ENCODE assay signal across 33 cellular contexts in genomic region chr1:1256956-1257871, GRCh38. TPM values are rescaled to one million over a fixed set of nuclear protein-coding genes. Genes with fewer than 3 reads are reported as not detected.
DNase-seq lines count a peak whose midpoint lies in the region; ATAC-seq, FAIRE-seq and TF ChIP-seq lines count a peak whose summit lies in the region.
"Had no signal": no experiment of that assay in that cellular context is flagged by ENCODE, and none has a peak within 500 bp of the region (broad histone marks: within the 10 kb centered on the region; RNA-seq: fewer than 3 reads in every experiment).

No MANE protein-coding gene starts in this region.

- in situ Hi-C loops in HepG2 (cut with HindIII; ENCODE audit: extremely low pct_ligation_motif_present, low pct_unique_long_range_greater_than_20kb), result no loop called here
- in situ Hi-C loops in brain microvascular endothelial cell (cut with HindIII; ENCODE audit: low pct_ligation_motif_present, low sequenced_read_pairs), result no loop called here

- H3K27ac ChIP-seq in HEK293 (ENCODE audit: extremely low read depth, low read depth, low read length) (no peak overlapping the region), HepG2 (ENCODE audit: extremely low read length, insufficient read depth, low read length) (no peak overlapping the region), brain microvascular endothelial cell (no peak overlapping the region), dorsolateral prefrontal cortex (no peak overlapping the region)
- H3K27ac ChIP-seq in CD4-positive, alpha-beta T cell (ENCODE audit: low read depth, low read length), result no peak overlapping the region
- H3K27ac ChIP-seq: esophagus muscularis mucosa, GM23248, heart right ventricle, right lobe of liver, upper lobe of right lung, VCaP had no signal

- no peak for TF ChIP-seq POLR2A in HepG2 (IDR thresholded peaks at IDR 0.05; ENCODE audit: insufficient read depth in 1 of 2, low read depth in 2 of 2, low read length in 2 of 2)

- H3K4me1 Mint-ChIP-seq in Caco-2 (ENCODE audit: low read depth, unreplicated experiment) (no peaks in the 10 kb centered on the region), WTC11 (peaks cover 15% of the 10 kb centered on the region)
- H3K4me1 Mint-ChIP-seq in CD4-positive, alpha-beta T cell (ENCODE audit: low read depth), result peaks cover 13% of the 10 kb centered on the region

- no peak overlapping the region for H3K4me2 ChIP-seq in HepG2 (ENCODE audit: low read depth, low read length)

- H3K4me3 ChIP-seq in Caco-2 (ENCODE audit: low read depth, low read length) (no peak overlapping the region), HEK293 (ENCODE audit: low read depth, low read length) (no peak overlapping the region), HepG2 (replicated peaks in 1 of 3; ENCODE audit: insufficient read depth in 1 of 3, low read depth in 2 of 3, low read length in 3 of 3) (no peak overlapping the region), brain microvascular endothelial cell (ENCODE audit: low read depth, low read length) (no peak overlapping the region), dorsolateral prefrontal cortex (no peak overlapping the region)
- H3K4me3 ChIP-seq: esophagus muscularis mucosa, GM23248, heart right ventricle, MG63, right lobe of liver, upper lobe of right lung had no signal

- WGBS in HepG2 (ENCODE audit: low lambda C conversion rate), result 95% methylated on average over 24 of the region's 31 CpGs

- intact Hi-C loops in Caco-2 (cut with micrococcal nuclease; ENCODE audit: unreplicated experiment), result no loop called here
- intact Hi-C loops in HepG2 (cut with micrococcal nuclease; ENCODE audit: unreplicated experiment), result no loop called here
- intact Hi-C loops in CD4-positive, alpha-beta T cell (cut with DNase I, micrococcal nuclease), result no loop called here
- intact Hi-C loops in dorsolateral prefrontal cortex (cut with DNase I), result no loop called here

- H3K9me3 ChIP-seq in Caco-2 (no peaks in the 10 kb centered on the region), HEK293 (ENCODE audit: control insufficient read depth, insufficient read depth, low read depth, low read length) (no peaks in the 10 kb centered on the region), HepG2 (ENCODE audit: low read length) (no peaks in the 10 kb centered on the region)
- H3K9me3 ChIP-seq in CD4-positive, alpha-beta T cell (ENCODE audit: control insufficient read depth, low read length), result no peaks in the 10 kb centered on the region
- H3K9me3 ChIP-seq: esophagus muscularis mucosa, heart right ventricle, MG63, right lobe of liver, upper lobe of right lung had no signal

- TF ChIP-seq EP300 in HepG2 (IDR thresholded peaks at IDR 0.05; ENCODE audit: low read depth in 2 of 2, low read length in 2 of 2) (no peak), HepG2 (CRISPR knock-in tag; IDR thresholded peaks at IDR 0.05; ENCODE audit: borderline replicate concordance) (no peak)

- no peak overlapping the region for H2AFZ ChIP-seq in HepG2 (ENCODE audit: low read length)
- H2AFZ ChIP-seq: GM23248 had no signal

- H3K9me3 Mint-ChIP-seq in Caco-2 (ENCODE audit: unreplicated experiment), result no peaks in the 10 kb centered on the region
- H3K9me3 Mint-ChIP-seq in WTC11, result no peaks in the 10 kb centered on the region
- no peaks in the 10 kb centered on the region for H3K9me3 Mint-ChIP-seq in CD4-positive, alpha-beta T cell
- H3K9me3 Mint-ChIP-seq: activated naive CD4-positive, alpha-beta T cell treated with anti-CD3 and anti-CD28 coated beads, Interleukin-2, amount 10 ng/mL, durations not matched to agents 7 days and 5 days had no signal

- TF ChIP-seq RAD21 in HepG2 (CRISPR knock-in tag; IDR thresholded peaks at IDR 0.05), result no peak

- CTCF ChIA-PET in Caco-2 (lab: Charles Lee) (interaction anchor here (0.5 kb wide), 1 partner anchor 16 kb away, joined by 3 read pairs; no protein-coding TSS in a partner anchor), HEK293 (lab: Yijun Ruan, JAX) (interaction anchor here (0.6 to 0.7 kb wide), 2 partner anchors 10 to 34 kb away, joined by 3 read pairs; no protein-coding TSS in a partner anchor), WTC11 (lab: Charles Lee) (interaction anchor here (0.6 to 2.5 kb wide), 6 partner anchors 28 to 173 kb away, joined by 3 to 7 read pairs (median 4); no protein-coding TSS in a partner anchor), HepG2 (lab: Yijun Ruan, JAX; ENCODE audit: low intra/inter-chr PET ratio, low total read pairs) (no interaction called here)
- CTCF ChIA-PET in CD4-positive, alpha-beta T cell (lab: Charles Lee), result no interaction called here

- no peak overlapping the region for H3K9ac ChIP-seq in HepG2 (ENCODE audit: insufficient read depth, low read depth, low read length)
- H3K9ac ChIP-seq: GM23248 had no signal

- ATAC-seq in WTC11 (no peak), HepG2 (no peak)
- no peak for ATAC-seq in CD4-positive, alpha-beta T cell (ENCODE audit: poor library complexity)
- ATAC-seq: activated CD8-positive, alpha-beta memory T cell treated with anti-CD3 and anti-CD28 coated beads, Interleukin-2, amount 10 ng/mL, durations not matched to agents 7 days and 5 days; heart right ventricle; left cardiac atrium; right lobe of liver; SK-N-SH treated with all-trans-retinoic acid at 6 μM for 48 hours; upper lobe of right lung had no signal

- H3K27ac Mint-ChIP-seq in Caco-2 (ENCODE audit: unreplicated experiment), result peak overlapping the region; percentile 60
- peak overlapping the region; percentile 35 for H3K27ac Mint-ChIP-seq in WTC11
- H3K27ac Mint-ChIP-seq in CD4-positive, alpha-beta T cell, result no peak overlapping the region
- H3K27ac Mint-ChIP-seq: activated CD8-positive, alpha-beta memory T cell treated with anti-CD3 and anti-CD28 coated beads, Interleukin-2, amount 10 ng/mL, durations not matched to agents 7 days and 5 days had no signal

- POLR2A ChIA-PET in Caco-2 (lab: Charles Lee) (no interaction called here), HEK293 (lab: Yijun Ruan, JAX) (interaction anchor here (0.6 to 1.0 kb wide), 3 partner anchors 21 to 365 kb away, joined by 3 to 10 read pairs (median 3); no protein-coding TSS in a partner anchor), WTC11 (lab: Charles Lee) (interaction anchor here (0.6 to 0.9 kb wide), 2 partner anchors 16 to 98 kb away, joined by 3 read pairs; partner anchors contain the start of gene UBE2J2), HepG2 (lab: Yijun Ruan, JAX) (no interaction called here)
- POLR2A ChIA-PET in CD4-positive, alpha-beta T cell (lab: Charles Lee), result no interaction called here

- H3K27me3 Mint-ChIP-seq in Caco-2 (ENCODE audit: insufficient read depth, unreplicated experiment), result no peaks in the 10 kb centered on the region
- no peaks in the 10 kb centered on the region for H3K27me3 Mint-ChIP-seq in WTC11 (ENCODE audit: low read depth)
- no peaks in the 10 kb centered on the region for H3K27me3 Mint-ChIP-seq in CD4-positive, alpha-beta T cell
- H3K27me3 Mint-ChIP-seq: activated CD8-positive, alpha-beta memory T cell treated with anti-CD3 and anti-CD28 coated beads, Interleukin-2, amount 10 ng/mL, durations not matched to agents 7 days and 5 days; activated naive CD4-positive, alpha-beta T cell treated with anti-CD3 and anti-CD28 coated beads, Interleukin-2, amount 10 ng/mL, durations not matched to agents 7 days and 5 days; CD4-positive, alpha-beta memory T cell had no signal

- FAIRE-seq in HepG2 (lab: Jason Lieb, UNC), result no peak
- FAIRE-seq: GM12891 had no signal

- no peak for DNase-seq in Caco-2
- no peak for DNase-seq in WTC11 (ENCODE audit: low spot score)
- DNase-seq in HepG2 (ENCODE audit: low spot score), result no peak
- DNase-seq in brain microvascular endothelial cell, result no peak
- no peak for DNase-seq in CD4-positive, alpha-beta T cell
- DNase-seq in dorsolateral prefrontal cortex, result no peak
- DNase-seq: activated CD8-positive, alpha-beta memory T cell treated with anti-CD3 and anti-CD28 coated beads, Interleukin-2, amount 10 ng/mL, durations not matched to agents 7 days and 5 days; activated naive CD4-positive, alpha-beta T cell treated with anti-CD3 and anti-CD28 coated beads, Interleukin-2, amount 10 ng/mL, durations not matched to agents 7 days and 5 days; cortex of kidney; DMS 273 treated with DMSO at 0.1 percent for 48 hours; EL; foreskin melanocyte; GM23248; heart right ventricle; KG1; left cardiac atrium; MG63; NCI-H1417 treated with DMSO at 0.1 percent for 48 hours; NCI-H2081; NCI-H226; NCI-H748 treated with DMSO at 0.1 percent for 48 hours; posterior cingulate gyrus; stimulated activated CD4-positive, alpha-beta T cell treated with anti-CD3 and anti-CD28 coated beads, Interleukin-12 subunit alpha, Interleukin-12 subunit beta, amount 100 ng/mL, for 4 hours; stimulated activated CD4-positive, alpha-beta T cell treated with anti-CD3 and anti-CD28 coated beads, Interleukin-4, amount 100 ng/mL, for 1 hour; substantia nigra; upper lobe of right lung had no signal

- no peak overlapping the region for H3K4me3 Mint-ChIP-seq in Caco-2 (ENCODE audit: unreplicated experiment)
- H3K4me3 Mint-ChIP-seq in WTC11, result no peak overlapping the region
- no peak overlapping the region for H3K4me3 Mint-ChIP-seq in CD4-positive, alpha-beta T cell
- H3K4me3 Mint-ChIP-seq: activated CD8-positive, alpha-beta memory T cell treated with anti-CD3 and anti-CD28 coated beads, Interleukin-2, amount 10 ng/mL, durations not matched to agents 7 days and 5 days; activated naive CD4-positive, alpha-beta T cell treated with anti-CD3 and anti-CD28 coated beads, Interleukin-2, amount 10 ng/mL, durations not matched to agents 7 days and 5 days had no signal

- H3K4me1 ChIP-seq in Caco-2 (no peaks in the 10 kb centered on the region), HEK293 (ENCODE audit: control insufficient read depth, insufficient read depth, low read length) (no peaks in the 10 kb centered on the region), HepG2 (ENCODE audit: insufficient read depth, low read length) (no peaks in the 10 kb centered on the region)
- H3K4me1 ChIP-seq: right lobe of liver had no signal

- BruUV-seq in Caco-2 (replicated peaks; lab: Mats Ljungman, UMichigan), result no TSS peak
- no TSS peak for BruUV-seq in HepG2 (replicated peaks; lab: Mats Ljungman, UMichigan)

- TF ChIP-seq CTCF in Caco-2 (IDR thresholded peaks at IDR 0.05; ENCODE audit: insufficient read depth in 1 of 2, low read depth in 1 of 2, low read length in 1 of 2, severe bottlenecking in 1 of 2, unreplicated experiment in 1 of 2) (no peak), HEK293 (tag by site-specific recombination; IDR thresholded peaks at IDR 0.05) (no peak), WTC11 (IDR thresholded peaks at IDR 0.05) (no peak), HepG2 (CRISPR knock-in tag; IDR thresholded peaks at IDR 0.05) (no peak), brain microvascular endothelial cell (IDR thresholded peaks at IDR 0.05; ENCODE audit: low read depth, low read length, missing control alignments) (no peak), dorsolateral prefrontal cortex (IDR thresholded peaks at IDR 0.05 in 54 of 56, conservative IDR thresholded peaks at IDR 0.05 in 2 of 56; ENCODE audit: low read depth in 1 of 56, partially characterized antibody in 56 of 56) (no peak)
- no peak for TF ChIP-seq CTCF in CD4-positive, alpha-beta T cell (IDR thresholded peaks at IDR 0.05)

- no peaks in the 10 kb centered on the region for H3K79me2 ChIP-seq in HepG2 (ENCODE audit: insufficient read depth, low read length)

- H3K36me3 Mint-ChIP-seq in Caco-2 (ENCODE audit: insufficient read depth, unreplicated experiment), result peaks cover 86% of the 10 kb centered on the region
- peaks cover 61% of the 10 kb centered on the region for H3K36me3 Mint-ChIP-seq in WTC11
- peaks cover 56% of the 10 kb centered on the region for H3K36me3 Mint-ChIP-seq in CD4-positive, alpha-beta T cell (ENCODE audit: low read depth)

- H4K20me1 ChIP-seq in HepG2 (ENCODE audit: insufficient read depth, low read length), result no peaks in the 10 kb centered on the region

- peaks cover 1% of the 10 kb centered on the region; the same call in 1 of the 2 replicates for H3K36me3 ChIP-seq in Caco-2 (ENCODE audit: control insufficient read depth, insufficient read depth, low read length)
- H3K36me3 ChIP-seq in HEK293 (ENCODE audit: control insufficient read depth in 2 of 2, insufficient read depth in 1 of 2, low read length in 2 of 2), result peaks cover 6 to 93% of the 10 kb centered on the region in 2 experiments; a peak in 2 of 3 replicates
- peaks cover 17 to 45% of the 10 kb centered on the region in 2 experiments; a peak in 4 of 5 replicates for H3K36me3 ChIP-seq in HepG2 (replicated peaks in 1 of 2; ENCODE audit: control insufficient read depth in 1 of 2, insufficient read depth in 2 of 2, low read length in 2 of 2)
- H3K36me3 ChIP-seq in brain microvascular endothelial cell (replicated peaks), result peaks cover 62% of the 10 kb centered on the region

- H3K27me3 ChIP-seq in Caco-2 (replicated peaks; ENCODE audit: control insufficient read depth, insufficient read depth, low read length), result no peaks in the 10 kb centered on the region
- H3K27me3 ChIP-seq in HepG2 (ENCODE audit: control insufficient read depth in 1 of 2, insufficient read depth in 2 of 2, low read length in 2 of 2), result no peaks in the 10 kb centered on the region
- no peaks in the 10 kb centered on the region for H3K27me3 ChIP-seq in brain microvascular endothelial cell (replicated peaks)
- H3K27me3 ChIP-seq in CD4-positive, alpha-beta T cell (ENCODE audit: control insufficient read depth, insufficient read depth, low read length), result no peaks in the 10 kb centered on the region
- no peaks in the 10 kb centered on the region for H3K27me3 ChIP-seq in dorsolateral prefrontal cortex
- H3K27me3 ChIP-seq: esophagus muscularis mucosa, heart right ventricle, MG63, right lobe of liver, upper lobe of right lung had no signal

RNA-seq across cellular contexts. Expression of gene C1QTNF12, which starts 10.7 kb away (rescaled TPM):
- total RNA-seq in Caco-2 (2022), result 3.4 and 3.7 TPM in 2 replicates
- total RNA-seq in WTC11 (2021), result 8.5 to 10.3 TPM (median 8.5 TPM) in 3 replicates
- 0.29 and 0.64 TPM in 2 replicates for total RNA-seq in HepG2 (2016; rRNA removed; fragmentation: Illumina TruSeq; extraction: Trizol)
- total RNA-seq in HepG2 (2016; cell fraction: cytosol; rRNA removed; fragmentation: Illumina TruSeq; extraction: Trizol; ENCODE audit: low read depth), result 0.88 and 0.91 TPM in 2 replicates
- total RNA-seq in HepG2 (2016; cell fraction: insoluble cytoplasmic fraction; rRNA removed; fragmentation: Illumina TruSeq; extraction: Trizol), result 1.0 TPM in 1 of 2 replicates, not detected in the other
- 0.28 and 0.80 TPM in 2 replicates for total RNA-seq in HepG2 (2016; cell fraction: membrane; rRNA removed; fragmentation: Illumina TruSeq; extraction: Trizol)
- 0.87 TPM in 1 of 2 replicates, not detected in the other for total RNA-seq in HepG2 (2016; cell fraction: nucleus; rRNA removed; fragmentation: Illumina TruSeq; extraction: Trizol)
- polyA plus RNA-seq in HepG2 (2011; rRNA removed), result 0.18 and 0.29 TPM in 2 replicates
- polyA plus RNA-seq in HepG2 (2011; cell fraction: cytosol; rRNA removed), result 0.11 and 0.21 TPM in 2 replicates
- polyA plus RNA-seq in HepG2 (2011; cell fraction: nucleus; rRNA removed), result 4.1 and 5.2 TPM in 2 replicates
- 1.6 and 2.0 TPM in 2 replicates for polyA plus RNA-seq in HepG2 (2012)
- polyA plus RNA-seq in HepG2 (2016; cell fraction: cytosol; fragmentation: Illumina TruSeq; extraction: Trizol; ENCODE audit: low read depth), result 0.28 and 0.32 TPM in 2 replicates
- polyA plus RNA-seq in HepG2 (2016; cell fraction: insoluble cytoplasmic fraction; fragmentation: Illumina TruSeq; extraction: Trizol; ENCODE audit: low read depth), result not detected in 2 replicates
- not detected in 2 replicates for polyA plus RNA-seq in HepG2 (2016; cell fraction: membrane; fragmentation: Illumina TruSeq; extraction: Trizol; ENCODE audit: low read depth)
- 2.7 and 4.3 TPM in 2 replicates for polyA plus RNA-seq in HepG2 (2016; cell fraction: nucleus; fragmentation: Illumina TruSeq; extraction: Trizol; ENCODE audit: insufficient read depth, low read depth)
- 0.36 and 0.40 TPM in 2 replicates for polyA minus RNA-seq in HepG2 (2011; rRNA and poly(A)+ RNA removed; ENCODE audit: low replicate concordance)
- polyA minus RNA-seq in HepG2 (2011; cell fraction: cytosol; rRNA and poly(A)+ RNA removed), result not detected in 2 replicates
- polyA minus RNA-seq in HepG2 (2011; cell fraction: nucleus; rRNA and poly(A)+ RNA removed), result not detected in 2 replicates
- 1 to 10 TPM; 3.4 to 4.8 TPM for total RNA-seq in CD4-positive, alpha-beta T cell
- total RNA-seq in dorsolateral prefrontal cortex, result 1 to 10 TPM in 104 of 120 experiments, under 1 TPM in 9, not detected in 7; 0.57 to 8.3 (median 2.6) TPM

RNA-seq across cellular contexts. Expression of gene UBE2J2, which starts 16.4 kb away (rescaled TPM):
- total RNA-seq in Caco-2 (2022) (57.2 and 62.7 TPM in 2 replicates), WTC11 (2021) (62.6 to 72.2 TPM (median 65.6 TPM) in 3 replicates), HepG2 (2016; rRNA removed; fragmentation: Illumina TruSeq; extraction: Trizol) (22.1 and 29.4 TPM in 2 replicates), dorsolateral prefrontal cortex (10 to 100 TPM; 37.3 to 87.4 (median 51.0) TPM)
- 19.3 and 24.9 TPM in 2 replicates for total RNA-seq in HepG2 (2016; cell fraction: cytosol; rRNA removed; fragmentation: Illumina TruSeq; extraction: Trizol; ENCODE audit: low read depth)
- 21.8 and 31.9 TPM in 2 replicates for total RNA-seq in HepG2 (2016; cell fraction: insoluble cytoplasmic fraction; rRNA removed; fragmentation: Illumina TruSeq; extraction: Trizol)
- total RNA-seq in HepG2 (2016; cell fraction: membrane; rRNA removed; fragmentation: Illumina TruSeq; extraction: Trizol), result 32.2 and 38.5 TPM in 2 replicates
- total RNA-seq in HepG2 (2016; cell fraction: nucleus; rRNA removed; fragmentation: Illumina TruSeq; extraction: Trizol), result 23.9 and 27.0 TPM in 2 replicates
- polyA plus RNA-seq in HepG2 (2011; rRNA removed), result 25.4 and 28.8 TPM in 2 replicates
- 25.8 and 32.1 TPM in 2 replicates for polyA plus RNA-seq in HepG2 (2011; cell fraction: cytosol; rRNA removed)
- polyA plus RNA-seq in HepG2 (2011; cell fraction: nucleus; rRNA removed), result 48.5 and 56.3 TPM in 2 replicates
- 31.0 and 32.3 TPM in 2 replicates for polyA plus RNA-seq in HepG2 (2012)
- polyA plus RNA-seq in HepG2 (2016; cell fraction: cytosol; fragmentation: Illumina TruSeq; extraction: Trizol; ENCODE audit: low read depth), result 26.4 and 36.1 TPM in 2 replicates
- polyA plus RNA-seq in HepG2 (2016; cell fraction: insoluble cytoplasmic fraction; fragmentation: Illumina TruSeq; extraction: Trizol; ENCODE audit: low read depth), result 38.0 and 48.6 TPM in 2 replicates
- polyA plus RNA-seq in HepG2 (2016; cell fraction: membrane; fragmentation: Illumina TruSeq; extraction: Trizol; ENCODE audit: low read depth), result 40.9 and 46.8 TPM in 2 replicates
- polyA plus RNA-seq in HepG2 (2016; cell fraction: nucleus; fragmentation: Illumina TruSeq; extraction: Trizol; ENCODE audit: insufficient read depth, low read depth), result 70.6 and 77.2 TPM in 2 replicates
- polyA minus RNA-seq in HepG2 (2011; rRNA and poly(A)+ RNA removed; ENCODE audit: low replicate concordance), result 19.8 and 25.0 TPM in 2 replicates
- polyA minus RNA-seq in HepG2 (2011; cell fraction: cytosol; rRNA and poly(A)+ RNA removed), result 15.5 and 16.0 TPM in 2 replicates
- 18.6 and 26.4 TPM in 2 replicates for polyA minus RNA-seq in HepG2 (2011; cell fraction: nucleus; rRNA and poly(A)+ RNA removed)
- total RNA-seq in CD4-positive, alpha-beta T cell, result 10 to 100 TPM; 41.4 to 41.5 TPM

RNA-seq across cellular contexts. Expression of gene SCNN1D, which starts 23.0 kb away (rescaled TPM):
- total RNA-seq in Caco-2 (2022), result 1.0 and 2.8 TPM in 2 replicates
- total RNA-seq in WTC11 (2021), result 4.7 to 8.5 TPM (median 6.4 TPM) in 3 replicates
- 0.93 and 2.6 TPM in 2 replicates for total RNA-seq in HepG2 (2016; rRNA removed; fragmentation: Illumina TruSeq; extraction: Trizol)
- total RNA-seq in HepG2 (2016; cell fraction: cytosol; rRNA removed; fragmentation: Illumina TruSeq; extraction: Trizol; ENCODE audit: low read depth), result 1.3 and 1.5 TPM in 2 replicates
- total RNA-seq in HepG2 (2016; cell fraction: insoluble cytoplasmic fraction; rRNA removed; fragmentation: Illumina TruSeq; extraction: Trizol), result 0.73 and 3.1 TPM in 2 replicates
- 1.5 and 1.9 TPM in 2 replicates for total RNA-seq in HepG2 (2016; cell fraction: membrane; rRNA removed; fragmentation: Illumina TruSeq; extraction: Trizol)
- total RNA-seq in HepG2 (2016; cell fraction: nucleus; rRNA removed; fragmentation: Illumina TruSeq; extraction: Trizol), result 3.1 and 3.8 TPM in 2 replicates
- polyA plus RNA-seq in HepG2 (2011; rRNA removed), result 2.3 and 4.7 TPM in 2 replicates
- polyA plus RNA-seq in HepG2 (2011; cell fraction: cytosol; rRNA removed), result 0.92 and 1.7 TPM in 2 replicates
- polyA plus RNA-seq in HepG2 (2011; cell fraction: nucleus; rRNA removed), result 68.0 and 74.7 TPM in 2 replicates
- 1.8 and 2.2 TPM in 2 replicates for polyA plus RNA-seq in HepG2 (2012)
- 1.1 and 1.2 TPM in 2 replicates for polyA plus RNA-seq in HepG2 (2016; cell fraction: cytosol; fragmentation: Illumina TruSeq; extraction: Trizol; ENCODE audit: low read depth)
- polyA plus RNA-seq in HepG2 (2016; cell fraction: insoluble cytoplasmic fraction; fragmentation: Illumina TruSeq; extraction: Trizol; ENCODE audit: low read depth), result 0.84 and 1.3 TPM in 2 replicates
- 0.98 and 1.3 TPM in 2 replicates for polyA plus RNA-seq in HepG2 (2016; cell fraction: membrane; fragmentation: Illumina TruSeq; extraction: Trizol; ENCODE audit: low read depth)
- 12.7 and 13.3 TPM in 2 replicates for polyA plus RNA-seq in HepG2 (2016; cell fraction: nucleus; fragmentation: Illumina TruSeq; extraction: Trizol; ENCODE audit: insufficient read depth, low read depth)
- 0.30 and 1.8 TPM in 2 replicates for polyA minus RNA-seq in HepG2 (2011; rRNA and poly(A)+ RNA removed; ENCODE audit: low replicate concordance)
- 0.59 and 1.4 TPM in 2 replicates for polyA minus RNA-seq in HepG2 (2011; cell fraction: cytosol; rRNA and poly(A)+ RNA removed)
- polyA minus RNA-seq in HepG2 (2011; cell fraction: nucleus; rRNA and poly(A)+ RNA removed), result 1.9 and 2.9 TPM in 2 replicates
- 10 to 100 TPM; 12.0 to 13.3 TPM for total RNA-seq in CD4-positive, alpha-beta T cell
- 10 to 100 TPM in 118 of 120 experiments, 1 to 10 TPM in 2; 7.8 to 43.6 (median 17.8) TPM for total RNA-seq in dorsolateral prefrontal cortex

RNA-seq across cellular contexts. Expression of gene B3GALT6, which starts 25.2 kb away (rescaled TPM):
- 24.8 and 25.3 TPM in 2 replicates for total RNA-seq in Caco-2 (2022)
- total RNA-seq in WTC11 (2021), result 18.8 to 21.4 TPM (median 20.0 TPM) in 3 replicates
- total RNA-seq in HepG2 (2016; rRNA removed; fragmentation: Illumina TruSeq; extraction: Trizol), result 9.2 and 14.2 TPM in 2 replicates
- total RNA-seq in HepG2 (2016; cell fraction: cytosol; rRNA removed; fragmentation: Illumina TruSeq; extraction: Trizol; ENCODE audit: low read depth), result 6.4 and 7.6 TPM in 2 replicates
- 8.3 and 13.0 TPM in 2 replicates for total RNA-seq in HepG2 (2016; cell fraction: insoluble cytoplasmic fraction; rRNA removed; fragmentation: Illumina TruSeq; extraction: Trizol)
- 13.3 and 15.5 TPM in 2 replicates for total RNA-seq in HepG2 (2016; cell fraction: membrane; rRNA removed; fragmentation: Illumina TruSeq; extraction: Trizol)
- 9.0 and 10.2 TPM in 2 replicates for total RNA-seq in HepG2 (2016; cell fraction: nucleus; rRNA removed; fragmentation: Illumina TruSeq; extraction: Trizol)
- polyA plus RNA-seq in HepG2 (2011; rRNA removed), result 3.9 and 5.8 TPM in 2 replicates
- polyA plus RNA-seq in HepG2 (2011; cell fraction: cytosol; rRNA removed), result 6.9 and 8.0 TPM in 2 replicates
- polyA plus RNA-seq in HepG2 (2011; cell fraction: nucleus; rRNA removed), result 5.4 and 5.5 TPM in 2 replicates
- polyA plus RNA-seq in HepG2 (2012), result 8.3 and 10.4 TPM in 2 replicates
- 7.6 and 8.3 TPM in 2 replicates for polyA plus RNA-seq in HepG2 (2016; cell fraction: cytosol; fragmentation: Illumina TruSeq; extraction: Trizol; ENCODE audit: low read depth)
- 9.7 and 10.2 TPM in 2 replicates for polyA plus RNA-seq in HepG2 (2016; cell fraction: insoluble cytoplasmic fraction; fragmentation: Illumina TruSeq; extraction: Trizol; ENCODE audit: low read depth)
- polyA plus RNA-seq in HepG2 (2016; cell fraction: membrane; fragmentation: Illumina TruSeq; extraction: Trizol; ENCODE audit: low read depth), result 12.7 and 13.5 TPM in 2 replicates
- polyA plus RNA-seq in HepG2 (2016; cell fraction: nucleus; fragmentation: Illumina TruSeq; extraction: Trizol; ENCODE audit: insufficient read depth, low read depth), result 13.7 and 17.1 TPM in 2 replicates
- 7.2 and 12.5 TPM in 2 replicates for polyA minus RNA-seq in HepG2 (2011; rRNA and poly(A)+ RNA removed; ENCODE audit: low replicate concordance)
- 3.8 and 5.0 TPM in 2 replicates for polyA minus RNA-seq in HepG2 (2011; cell fraction: cytosol; rRNA and poly(A)+ RNA removed)
- polyA minus RNA-seq in HepG2 (2011; cell fraction: nucleus; rRNA and poly(A)+ RNA removed), result 7.8 and 8.1 TPM in 2 replicates
- 1 to 10 TPM; 4.9 to 5.1 TPM for total RNA-seq in CD4-positive, alpha-beta T cell
- total RNA-seq in dorsolateral prefrontal cortex, result 10 to 100 TPM in 119 of 120 experiments, 1 to 10 TPM in 1; 9.7 to 21.1 (median 16.0) TPM

RNA-seq across cellular contexts. Expression of gene SDF4, which starts 25.4 kb away (rescaled TPM):
- total RNA-seq in Caco-2 (2022) (138 and 140 TPM in 2 replicates), WTC11 (2021) (92.3 to 105 TPM (median 101 TPM) in 3 replicates), HepG2 (2016; rRNA removed; fragmentation: Illumina TruSeq; extraction: Trizol) (45.3 and 107 TPM in 2 replicates), dorsolateral prefrontal cortex (100 to 1,000 TPM in 50 of 120 experiments, 10 to 100 TPM in 70; 67.7 to 149 (median 98.0) TPM)
- total RNA-seq in HepG2 (2016; cell fraction: cytosol; rRNA removed; fragmentation: Illumina TruSeq; extraction: Trizol; ENCODE audit: low read depth), result 39.1 and 57.0 TPM in 2 replicates
- total RNA-seq in HepG2 (2016; cell fraction: insoluble cytoplasmic fraction; rRNA removed; fragmentation: Illumina TruSeq; extraction: Trizol), result 40.3 and 115 TPM in 2 replicates
- total RNA-seq in HepG2 (2016; cell fraction: membrane; rRNA removed; fragmentation: Illumina TruSeq; extraction: Trizol), result 58.4 and 92.5 TPM in 2 replicates
- total RNA-seq in HepG2 (2016; cell fraction: nucleus; rRNA removed; fragmentation: Illumina TruSeq; extraction: Trizol), result 75.1 and 80.9 TPM in 2 replicates
- 80.8 and 99.6 TPM in 2 replicates for polyA plus RNA-seq in HepG2 (2011; rRNA removed)
- polyA plus RNA-seq in HepG2 (2011; cell fraction: cytosol; rRNA removed), result 96.4 and 116 TPM in 2 replicates
- 152 and 158 TPM in 2 replicates for polyA plus RNA-seq in HepG2 (2011; cell fraction: nucleus; rRNA removed)
- 87.3 and 109 TPM in 2 replicates for polyA plus RNA-seq in HepG2 (2012)
- 40.0 and 62.7 TPM in 2 replicates for polyA plus RNA-seq in HepG2 (2016; cell fraction: cytosol; fragmentation: Illumina TruSeq; extraction: Trizol; ENCODE audit: low read depth)
- polyA plus RNA-seq in HepG2 (2016; cell fraction: insoluble cytoplasmic fraction; fragmentation: Illumina TruSeq; extraction: Trizol; ENCODE audit: low read depth), result 61.8 and 64.5 TPM in 2 replicates
- 59.1 and 86.8 TPM in 2 replicates for polyA plus RNA-seq in HepG2 (2016; cell fraction: membrane; fragmentation: Illumina TruSeq; extraction: Trizol; ENCODE audit: low read depth)
- 181 and 198 TPM in 2 replicates for polyA plus RNA-seq in HepG2 (2016; cell fraction: nucleus; fragmentation: Illumina TruSeq; extraction: Trizol; ENCODE audit: insufficient read depth, low read depth)
- polyA minus RNA-seq in HepG2 (2011; rRNA and poly(A)+ RNA removed; ENCODE audit: low replicate concordance), result 30.8 and 94.7 TPM in 2 replicates
- 43.9 and 48.3 TPM in 2 replicates for polyA minus RNA-seq in HepG2 (2011; cell fraction: cytosol; rRNA and poly(A)+ RNA removed)
- polyA minus RNA-seq in HepG2 (2011; cell fraction: nucleus; rRNA and poly(A)+ RNA removed), result 48.9 and 53.8 TPM in 2 replicates
- 10 to 100 TPM; 66.3 to 71.0 TPM for total RNA-seq in CD4-positive, alpha-beta T cell

Comparison
In these comparisons a context has a peak if more than half of its experiments do, and no peak if none do; other contexts are left out.
1. CTCF ChIA-PET loops: an anchor here in Caco-2 (0.5 kb wide), HEK293 (0.6 to 0.7 kb wide) and WTC11 (0.6 to 2.5 kb wide); none called in HepG2 and CD4-positive, alpha-beta T cell.
2. POLR2A ChIA-PET loops: an anchor here in HEK293 (0.6 to 1.0 kb wide) and WTC11 (0.6 to 0.9 kb wide); none called in Caco-2, HepG2 and CD4-positive, alpha-beta T cell.